Comparison of ENCODE assay signal across 1 cellular context in genomic region chr20:4813076-4813838, GRCh38.
TF ChIP-seq lines count a peak whose summit lies in the region.

No MANE protein-coding gene starts in this region.

TF ChIP-seq in GM12878, 131 proteins besides CTCF, POLR2A, EP300 and RAD21 (continued from another document and continues in another):
- TF ChIP-seq ZNF24 (IDR thresholded peaks at IDR 0.05) = 0 out of 2 replicates have a peak, but pooled peaks have one; percentile 3
- peak; percentile 38; the same call in 1 of the 2 replicates for TF ChIP-seq MTA2 (IDR thresholded peaks at IDR 0.05; ENCODE audit: low read depth)
- TF ChIP-seq SP1 (IDR thresholded peaks at IDR 0.05; ENCODE audit: low read depth, low read length) = peak; percentile 29
- peak in 1 of 2 experiments; percentile 12; a peak in 2 of 4 replicates for TF ChIP-seq ETV6 (conservative IDR thresholded peaks at IDR 0.05 in 1 of 2, IDR thresholded peaks at IDR 0.05 in 1 of 2; ENCODE audit: borderline replicate concordance in 1 of 2, low read depth in 1 of 2)
- peak; percentile 89 for TF ChIP-seq IKZF1 (conservative IDR thresholded peaks at IDR 0.05)
- peak; percentile 58 for TF ChIP-seq YY1 (IDR thresholded peaks at IDR 0.05; ENCODE audit: low read depth, low read length)
- no peak for TF ChIP-seq SUZ12 (IDR thresholded peaks at IDR 0.05; ENCODE audit: unreplicated experiment)
- peak; percentile 66 for TF ChIP-seq BCL11A (IDR thresholded peaks at IDR 0.05; ENCODE audit: low read depth, low read length)
- TF ChIP-seq ZNF687 (IDR thresholded peaks at IDR 0.05) = peak; percentile 98
- peak; percentile 79 for TF ChIP-seq PAX5 (IDR thresholded peaks at IDR 0.05; ENCODE audit: borderline replicate concordance, low read depth, low read length)
- TF ChIP-seq TARDBP (IDR thresholded peaks at IDR 0.05; ENCODE audit: borderline replicate concordance) = 0 out of 2 replicates have a peak, but pooled peaks have one; percentile 42
- peak; percentile 97; the same call in 1 of the 2 replicates for TF ChIP-seq HDGF (IDR thresholded peaks at IDR 0.05)
- no peak for TF ChIP-seq IRF3 (IDR thresholded peaks at IDR 0.05)
- TF ChIP-seq TAF1 (IDR thresholded peaks at IDR 0.05; ENCODE audit: borderline replicate concordance, low read depth, low read length) = peak; percentile 12; the same call in 1 of the 2 replicates
- peak; percentile 42 for TF ChIP-seq RELB (IDR thresholded peaks at IDR 0.05; ENCODE audit: low read depth)
- no peak; the same call in 1 of the 2 replicates for TF ChIP-seq ZNF592 (IDR thresholded peaks at IDR 0.05)
- TF ChIP-seq CBFB (IDR thresholded peaks at IDR 0.05; ENCODE audit: low read depth) = peak; percentile 70
- TF ChIP-seq CHD4 (IDR thresholded peaks at IDR 0.05) = no peak
- TF ChIP-seq ATF7 (IDR thresholded peaks at IDR 0.05; ENCODE audit: low read depth) = no peak
- 0 out of 2 replicates have a peak, but pooled peaks have one; percentile 19 for TF ChIP-seq CREM (IDR thresholded peaks at IDR 0.05; ENCODE audit: low read depth)
- no peak for TF ChIP-seq RFX5 (IDR thresholded peaks at IDR 0.05; ENCODE audit: low read depth, low read length)
- peak; percentile 73; the same call in 1 of the 2 replicates for TF ChIP-seq PKNOX1 (IDR thresholded peaks at IDR 0.05)
- TF ChIP-seq MEF2B (IDR thresholded peaks at IDR 0.05; ENCODE audit: partially characterized antibody, poor library complexity, severe bottlenecking) = no peak
- TF ChIP-seq SMAD5 (IDR thresholded peaks at IDR 0.05; ENCODE audit: low read depth) = 0 out of 2 replicates have a peak, but pooled peaks have one; percentile 9
- TF ChIP-seq E4F1 (IDR thresholded peaks at IDR 0.05; ENCODE audit: borderline replicate concordance, partially characterized antibody) = no peak
- peak; percentile 97 for TF ChIP-seq SPI1 (IDR thresholded peaks at IDR 0.05; ENCODE audit: borderline replicate concordance, insufficient read depth, low read depth, low read length)
- no peak for TF ChIP-seq CHD1 (IDR thresholded peaks at IDR 0.05; ENCODE audit: low read depth, low read length)
- peak; percentile 65; the same call in 1 of the 3 replicates for TF ChIP-seq POU2F2 (IDR thresholded peaks at IDR 0.05; ENCODE audit: borderline replicate concordance, low read depth, low read length)
- TF ChIP-seq NKRF (conservative IDR thresholded peaks at IDR 0.05) = peak; percentile 12; the same call in 1 of the 2 replicates
- peak; percentile 72; the same call in 1 of the 2 replicates for TF ChIP-seq GATAD2B (conservative IDR thresholded peaks at IDR 0.05; ENCODE audit: low read depth)
- peak; percentile 55 for TF ChIP-seq BCL3 (IDR thresholded peaks at IDR 0.05; ENCODE audit: borderline replicate concordance, insufficient read depth, low read depth, low read length, poor library complexity, severe bottlenecking)
- peak; percentile 69 to 77 for TF ChIP-seq IKZF2 (IDR thresholded peaks at IDR 0.05)
- peak; percentile 14 to 96 for TF ChIP-seq EGR1 (IDR thresholded peaks at IDR 0.05; ENCODE audit: borderline replicate concordance in 1 of 2, low read depth in 2 of 2, low read length in 2 of 2)
- no peak for TF ChIP-seq USF1 (IDR thresholded peaks at IDR 0.05; ENCODE audit: borderline replicate concordance, extremely low read length, insufficient read depth, low read depth, low read length)
- TF ChIP-seq RAD51 (IDR thresholded peaks at IDR 0.05) = no peak
- TF ChIP-seq BHLHE40 (IDR thresholded peaks at IDR 0.05; ENCODE audit: borderline replicate concordance in 1 of 2, low read depth in 2 of 2, low read length in 1 of 2) = peak; percentile 37 to 54; a peak in 1 of 4 replicates
- 0 out of 4 replicates have a peak, but pooled peaks of 1 of the 2 experiments have one; percentile 39 for TF ChIP-seq SRF (IDR thresholded peaks at IDR 0.05; ENCODE audit: low read depth in 2 of 2, low read length in 2 of 2)
- peak; percentile 33; the same call in 1 of the 2 replicates for TF ChIP-seq BACH1 (IDR thresholded peaks at IDR 0.05; ENCODE audit: borderline replicate concordance)
- peak; percentile 74; the same call in 1 of the 2 replicates for TF ChIP-seq IRF4 (IDR thresholded peaks at IDR 0.05; ENCODE audit: low read depth, low read length)
- TF ChIP-seq EED (IDR thresholded peaks at IDR 0.05; ENCODE audit: low read depth) = peak; percentile 77; the same call in 1 of the 2 replicates
